In genomic region chr1:44648514-44649250, GRCh38 we compare ENCODE assay signal across 25 cellular contexts. TPM values are rescaled to one million over a fixed set of nuclear protein-coding genes. Genes with fewer than 3 reads are reported as not detected.
DNase-seq lines count a peak whose midpoint lies in the region; ATAC-seq and TF ChIP-seq lines count a peak whose summit lies in the region.
"Had no signal": no experiment of that assay in that cellular context is flagged by ENCODE, and none has a peak within 500 bp of the region (broad histone marks: within the 10 kb centered on the region; RNA-seq: fewer than 3 reads in every experiment).

No MANE protein-coding gene starts in this region.

- H3K4me1 Mint-ChIP-seq in activated CD8-positive, alpha-beta T cell treated with anti-CD3 and anti-CD28 coated beads for 36 hours (ENCODE audit: low read depth) = no peaks in the 10 kb centered on the region
- H3K4me1 Mint-ChIP-seq in activated CD8-positive, alpha-beta T cell treated with anti-CD3 and anti-CD28 coated beads, Interleukin-2, amount 10 ng/mL, durations not matched to agents 7 days and 5 days (ENCODE audit: low read depth) = no peaks in the 10 kb centered on the region
- no peaks in the 10 kb centered on the region for H3K4me1 Mint-ChIP-seq in activated naive CD8-positive, alpha-beta T cell treated with anti-CD3 and anti-CD28 coated beads, Interleukin-2, amount 50 U/mL, for 24 hours

- H3K27ac ChIP-seq in substantia nigra (ENCODE audit: low read depth, low read length, poor library complexity, severe bottlenecking) = peak overlapping the region; percentile 2
- H3K27ac ChIP-seq: upper lobe of left lung had no signal

- no peak for DNase-seq in activated CD8-positive, alpha-beta T cell treated with anti-CD3 and anti-CD28 coated beads for 36 hours
- DNase-seq in activated CD8-positive, alpha-beta T cell treated with anti-CD3 and anti-CD28 coated beads, Interleukin-2, amount 10 ng/mL, durations not matched to agents 7 days and 5 days = no peak
- no peak for DNase-seq in activated naive CD8-positive, alpha-beta T cell treated with anti-CD3 and anti-CD28 coated beads, Interleukin-2, amount 50 U/mL, for 24 hours
- DNase-seq in left colon = no peak
- DNase-seq in substantia nigra (lab: John Stamatoyannopoulos, UW) = no peak
- DNase-seq in superior temporal gyrus (ENCODE audit: extremely low spot score) = no peak
- no peak for DNase-seq in NCI-H1092 (lab: John Stamatoyannopoulos, UW)
- no peak for DNase-seq in GF-D8 (lab: John Stamatoyannopoulos, UW)
- DNase-seq: activated CD4-positive, alpha-beta T cell treated with anti-CD3 and anti-CD28 coated beads for 4 hours; activated CD8-positive, alpha-beta memory T cell treated with anti-CD3 and anti-CD28 coated beads, Interleukin-2, amount 50 U/mL, for 48 hours; activated gamma-delta T cell; anterior cingulate cortex; cerebellar nuclear complex; effector CD8-positive, alpha-beta T cell; islet precursor cell; NCI-H1930; NCI-H2227 treated with DMSO at 0.1 percent for 48 hours; OCI-M1; SHP77 treated with DMSO at 0.1 percent for 48 hours; stimulated activated CD4-positive, alpha-beta T cell treated with anti-CD3 and anti-CD28 coated beads, Interleukin-1b, Interleukin-23, amount 100 ng/mL, for 48 hours; stimulated activated naive CD4-positive, alpha-beta T cell; upper lobe of left lung had no signal

- peaks cover 19% of the 10 kb centered on the region for H3K36me3 Mint-ChIP-seq in activated CD8-positive, alpha-beta T cell treated with anti-CD3 and anti-CD28 coated beads for 36 hours (ENCODE audit: low read depth)
- H3K36me3 Mint-ChIP-seq in activated CD8-positive, alpha-beta T cell treated with anti-CD3 and anti-CD28 coated beads, Interleukin-2, amount 10 ng/mL, durations not matched to agents 7 days and 5 days (ENCODE audit: low read depth) = peaks cover 41% of the 10 kb centered on the region
- peaks cover 11% of the 10 kb centered on the region for H3K36me3 Mint-ChIP-seq in activated naive CD8-positive, alpha-beta T cell treated with anti-CD3 and anti-CD28 coated beads, Interleukin-2, amount 50 U/mL, for 24 hours (ENCODE audit: low read depth)

- intact Hi-C loops in activated CD8-positive, alpha-beta T cell treated with anti-CD3 and anti-CD28 coated beads for 36 hours (cut with micrococcal nuclease) = no loop called here
- intact Hi-C loops in left colon (cut with DNase I, micrococcal nuclease) = no loop called here

- H3K9me3 Mint-ChIP-seq in activated CD8-positive, alpha-beta T cell treated with anti-CD3 and anti-CD28 coated beads for 36 hours = no peaks in the 10 kb centered on the region
- H3K9me3 Mint-ChIP-seq in activated CD8-positive, alpha-beta T cell treated with anti-CD3 and anti-CD28 coated beads, Interleukin-2, amount 10 ng/mL, durations not matched to agents 7 days and 5 days (ENCODE audit: insufficient read depth) = no peaks in the 10 kb centered on the region
- H3K9me3 Mint-ChIP-seq in activated naive CD8-positive, alpha-beta T cell treated with anti-CD3 and anti-CD28 coated beads, Interleukin-2, amount 50 U/mL, for 24 hours = no peaks in the 10 kb centered on the region

- H3K27me3 Mint-ChIP-seq in activated CD8-positive, alpha-beta T cell treated with anti-CD3 and anti-CD28 coated beads for 36 hours = no peaks in the 10 kb centered on the region
- no peaks in the 10 kb centered on the region for H3K27me3 Mint-ChIP-seq in activated CD8-positive, alpha-beta T cell treated with anti-CD3 and anti-CD28 coated beads, Interleukin-2, amount 10 ng/mL, durations not matched to agents 7 days and 5 days (ENCODE audit: low read depth)
- H3K27me3 Mint-ChIP-seq in activated naive CD8-positive, alpha-beta T cell treated with anti-CD3 and anti-CD28 coated beads, Interleukin-2, amount 50 U/mL, for 24 hours = no peaks in the 10 kb centered on the region
- H3K27me3 Mint-ChIP-seq: progenitor cell of endocrine pancreas had no signal

- H3K27ac Mint-ChIP-seq in activated CD8-positive, alpha-beta T cell treated with anti-CD3 and anti-CD28 coated beads for 36 hours = peak overlapping the region; percentile 21
- no peak overlapping the region for H3K27ac Mint-ChIP-seq in activated CD8-positive, alpha-beta T cell treated with anti-CD3 and anti-CD28 coated beads, Interleukin-2, amount 10 ng/mL, durations not matched to agents 7 days and 5 days
- peak overlapping the region; percentile 3 for H3K27ac Mint-ChIP-seq in activated naive CD8-positive, alpha-beta T cell treated with anti-CD3 and anti-CD28 coated beads, Interleukin-2, amount 50 U/mL, for 24 hours
- H3K27ac Mint-ChIP-seq: progenitor cell of endocrine pancreas had no signal

- ATAC-seq in activated CD8-positive, alpha-beta T cell treated with anti-CD3 and anti-CD28 coated beads for 36 hours = no peak
- ATAC-seq in activated CD8-positive, alpha-beta T cell treated with anti-CD3 and anti-CD28 coated beads, Interleukin-2, amount 10 ng/mL, durations not matched to agents 7 days and 5 days = no peak
- ATAC-seq in activated naive CD8-positive, alpha-beta T cell treated with anti-CD3 and anti-CD28 coated beads, Interleukin-2, amount 50 U/mL, for 24 hours = no peak
- ATAC-seq in left colon = peak; percentile 41
- ATAC-seq: gastrocnemius medialis had no signal

- no peak overlapping the region for H3K4me3 Mint-ChIP-seq in activated CD8-positive, alpha-beta T cell treated with anti-CD3 and anti-CD28 coated beads for 36 hours
- H3K4me3 Mint-ChIP-seq in activated CD8-positive, alpha-beta T cell treated with anti-CD3 and anti-CD28 coated beads, Interleukin-2, amount 10 ng/mL, durations not matched to agents 7 days and 5 days = no peak overlapping the region
- H3K4me3 Mint-ChIP-seq in activated naive CD8-positive, alpha-beta T cell treated with anti-CD3 and anti-CD28 coated beads, Interleukin-2, amount 50 U/mL, for 24 hours = no peak overlapping the region

- CTCF ChIA-PET in activated CD8-positive, alpha-beta T cell treated with anti-CD3 and anti-CD28 coated beads for 36 hours (lab: Charles Lee) = interaction anchor here (0.8 to 5.2 kb wide), 5 partner anchors 13 to 271 kb away, joined by 3 to 156 read pairs (median 9); no protein-coding TSS in a partner anchor
- CTCF ChIA-PET in activated CD8-positive, alpha-beta T cell treated with anti-CD3 and anti-CD28 coated beads, Interleukin-2, amount 10 ng/mL, durations not matched to agents 7 days and 5 days (lab: Charles Lee) = interaction anchor here (1.3 kb wide), 1 partner anchor 40 kb away, joined by 5 read pairs; no protein-coding TSS in a partner anchor

- POLR2A ChIA-PET in activated CD8-positive, alpha-beta T cell treated with anti-CD3 and anti-CD28 coated beads for 36 hours (lab: Charles Lee) = interaction anchor here (1.5 to 3.5 kb wide), 3 partner anchors 11 to 26 kb away, joined by 3 to 17 read pairs (median 16); partner anchors contain the start of genes ARMH1 and TMEM53
- POLR2A ChIA-PET in activated CD8-positive, alpha-beta T cell treated with anti-CD3 and anti-CD28 coated beads, Interleukin-2, amount 10 ng/mL, durations not matched to agents 7 days and 5 days (lab: Charles Lee) = interaction anchor here (2.4 kb wide), 1 partner anchor 17 kb away, joined by 15 read pairs; no protein-coding TSS in a partner anchor

- TF ChIP-seq CTCF in activated CD8-positive, alpha-beta T cell treated with anti-CD3 and anti-CD28 coated beads for 36 hours (IDR thresholded peaks at IDR 0.05) = no peak

RNA-seq across cellular contexts. Expression of gene TMEM53, which starts 25.6 kb away (rescaled TPM):
- total RNA-seq in activated CD8-positive, alpha-beta T cell treated with anti-CD3 and anti-CD28 coated beads for 36 hours = 1 to 10 TPM; 2.3 to 3.5 TPM
- 1 to 10 TPM; 4.0 to 4.6 TPM for total RNA-seq in activated CD8-positive, alpha-beta T cell treated with anti-CD3 and anti-CD28 coated beads, Interleukin-2, amount 10 ng/mL, durations not matched to agents 7 days and 5 days
- 10 to 100 TPM; 31.3 to 35.7 TPM for total RNA-seq in left colon

RNA-seq across cellular contexts. Expression of gene ARMH1, which starts 25.8 kb away (rescaled TPM):
- 100 to 1,000 TPM; 162 to 165 TPM for total RNA-seq in activated CD8-positive, alpha-beta T cell treated with anti-CD3 and anti-CD28 coated beads for 36 hours
- total RNA-seq in activated CD8-positive, alpha-beta T cell treated with anti-CD3 and anti-CD28 coated beads, Interleukin-2, amount 10 ng/mL, durations not matched to agents 7 days and 5 days = 10 to 100 TPM; 80.0 to 88.4 TPM
- total RNA-seq in left colon = 1 to 10 TPM; 1.1 to 2.3 TPM
- total RNA-seq: A172 had no signal

Comparison
In these comparisons a context has a peak if more than half of its experiments do, and no peak if none do; other contexts are left out.
1. RNA of gene TMEM53, which starts 25.6 kb away (total RNA-seq): 31.3 to 35.7 TPM in left colon; 4.0 to 4.6 TPM in activated CD8-positive, alpha-beta T cell treated with anti-CD3 and anti-CD28 coated beads, Interleukin-2, amount 10 ng/mL, durations not matched to agents 7 days and 5 days and 2.3 to 3.5 TPM in activated CD8-positive, alpha-beta T cell treated with anti-CD3 and anti-CD28 coated beads for 36 hours; every median in the first group is over 4 times any median in the second.
2. RNA of gene ARMH1, which starts 25.8 kb away (total RNA-seq): 162 to 165 TPM in activated CD8-positive, alpha-beta T cell treated with anti-CD3 and anti-CD28 coated beads for 36 hours and 80.0 to 88.4 TPM in activated CD8-positive, alpha-beta T cell treated with anti-CD3 and anti-CD28 coated beads, Interleukin-2, amount 10 ng/mL, durations not matched to agents 7 days and 5 days; 1.1 to 2.3 TPM in left colon; every median in the first group is over 10 times any median in the second.